In genomic region chr6:121334299-121335104, GRCh38 we compare ENCODE assay signal across 1 cellular context.
TF ChIP-seq lines count a peak whose summit lies in the region.

TBC1D32 (minus strand) TSS chr6:121334480; CDS start chr6:121334430, 50 bp downstream.

TF ChIP-seq in H1, 55 proteins besides CTCF, POLR2A, EP300 and RAD21 (continued from another document):
- no peak for TF ChIP-seq RNF2 (IDR thresholded peaks at IDR 0.05; ENCODE audit: borderline replicate concordance, low read depth, low read length, missing control alignments, poor library complexity, severe bottlenecking)
- TF ChIP-seq ATF3 (IDR thresholded peaks at IDR 0.05; ENCODE audit: insufficient read depth, low read depth, low read length), result no peak
- no peak for TF ChIP-seq NANOG (IDR thresholded peaks at IDR 0.05; ENCODE audit: insufficient read depth, low read depth, low read length, poor library complexity, severe bottlenecking)
- peak; percentile 91 for TF ChIP-seq NRF1 (IDR thresholded peaks at IDR 0.05; ENCODE audit: low read depth, low read length)
- TF ChIP-seq PHF8 (conservative IDR thresholded peaks at IDR 0.05; ENCODE audit: low read depth, low read length), result peak; percentile 73
- TF ChIP-seq USF2 (IDR thresholded peaks at IDR 0.05; ENCODE audit: low read length), result no peak
- no peak for TF ChIP-seq CHD7 (IDR thresholded peaks at IDR 0.05; ENCODE audit: insufficient replicate concordance, low read length)
- TF ChIP-seq RBBP5 (IDR thresholded peaks at IDR 0.05; ENCODE audit: borderline replicate concordance, low read depth, low read length), result peak; percentile 99
- TF ChIP-seq SP2 (IDR thresholded peaks at IDR 0.05; ENCODE audit: low read length), result no peak
- TF ChIP-seq SRF (IDR thresholded peaks at IDR 0.05; ENCODE audit: low read depth, low read length), result no peak
- TF ChIP-seq RFX5 (IDR thresholded peaks at IDR 0.05; ENCODE audit: borderline replicate concordance, low read depth, low read length), result no peak
- peak; percentile 92 for TF ChIP-seq MAX (IDR thresholded peaks at IDR 0.05)
- TF ChIP-seq CBX8 (IDR thresholded peaks at IDR 0.05; ENCODE audit: borderline replicate concordance, low read depth, low read length), result no peak
- 0 out of 2 replicates have a peak, but pooled peaks have one; percentile 22 for TF ChIP-seq JUND (IDR thresholded peaks at IDR 0.05; ENCODE audit: low read length)
- no peak for TF ChIP-seq KDM5A (IDR thresholded peaks at IDR 0.05; ENCODE audit: low read length)
- peak; percentile 90 for TF ChIP-seq ATF2 (IDR thresholded peaks at IDR 0.05; ENCODE audit: low read length)
- TF ChIP-seq E2F6 (IDR thresholded peaks at IDR 0.05), result peak; percentile 85
- TF ChIP-seq FOSL1 (IDR thresholded peaks at IDR 0.05; ENCODE audit: insufficient read depth, low read depth, low read length), result no peak
